10 cellular contexts compared by ENCODE assay signal in genomic region chr19:18495204-18495911, GRCh38. TPM values are rescaled to one million over a fixed set of nuclear protein-coding genes. Genes with fewer than 3 reads are reported as not detected.
DNase-seq lines count a peak whose midpoint lies in the region; ATAC-seq, FAIRE-seq and TF ChIP-seq lines count a peak whose summit lies in the region.
"Had no signal": no experiment of that assay in that cellular context is flagged by ENCODE, and none has a peak within 500 bp of the region (broad histone marks: within the 10 kb centered on the region; RNA-seq: fewer than 3 reads in every experiment).

No MANE protein-coding gene starts in this region.

- no peaks in the 10 kb centered on the region for H3K27me3 Mint-ChIP-seq in activated T-cell treated with anti-CD3 and anti-CD28 coated beads, Interleukin-2, amount 50 U/mL, for 4 hours (ENCODE audit: low read depth)
- H3K27me3 Mint-ChIP-seq in activated CD8-positive, alpha-beta T cell treated with anti-CD3 and anti-CD28 coated beads for 36 hours = no peaks in the 10 kb centered on the region
- H3K27me3 Mint-ChIP-seq in stimulated activated naive CD8-positive, alpha-beta T cell treated with anti-CD3 and anti-CD28 coated beads, Interleukin-15, amount 100 ng/mL, for 72 hours = no peaks in the 10 kb centered on the region

- H3K9ac ChIP-seq in kidney (ENCODE audit: low read length in 2 of 2) = peak overlapping the region; percentile 18 to 59

- ATAC-seq in activated T-cell treated with anti-CD3 and anti-CD28 coated beads, Interleukin-2, amount 50 U/mL, for 4 hours = peak in 1 of 2 donors; percentile 16
- ATAC-seq in activated CD8-positive, alpha-beta T cell treated with anti-CD3 and anti-CD28 coated beads for 36 hours = peak; percentile 15
- ATAC-seq in stimulated activated naive CD8-positive, alpha-beta T cell treated with anti-CD3 and anti-CD28 coated beads, Interleukin-15, amount 100 ng/mL, for 72 hours = peak; percentile 36
- no peak for ATAC-seq in HG03196 (IDR thresholded peaks at IDR 0.05; ENCODE audit: unreplicated experiment)
- ATAC-seq: sciatic nerve had no signal

- TF ChIP-seq CTCF in activated CD8-positive, alpha-beta T cell treated with anti-CD3 and anti-CD28 coated beads for 36 hours (IDR thresholded peaks at IDR 0.05) = no peak
- no peak for TF ChIP-seq CTCF in kidney (IDR thresholded peaks at IDR 0.05; ENCODE audit: borderline replicate concordance, extremely low read depth, insufficient read depth)

- peak overlapping the region; percentile 83 for H3K27ac Mint-ChIP-seq in activated CD8-positive, alpha-beta T cell treated with anti-CD3 and anti-CD28 coated beads for 36 hours
- peak overlapping the region; percentile 90 to 96 for H3K27ac Mint-ChIP-seq in stimulated activated naive CD8-positive, alpha-beta T cell treated with anti-CD3 and anti-CD28 coated beads, Interleukin-15, amount 100 ng/mL, for 72 hours

- peaks cover 55 to 64% of the 10 kb centered on the region in 2 donors for H3K4me1 ChIP-seq in kidney (ENCODE audit: control insufficient read depth in 1 of 2, insufficient read depth in 1 of 2, low read depth in 1 of 2, low read length in 2 of 2)

- no peaks in the 10 kb centered on the region for H3K36me3 Mint-ChIP-seq in activated T-cell treated with anti-CD3 and anti-CD28 coated beads, Interleukin-2, amount 50 U/mL, for 4 hours (ENCODE audit: insufficient read depth)
- H3K36me3 Mint-ChIP-seq in activated CD8-positive, alpha-beta T cell treated with anti-CD3 and anti-CD28 coated beads for 36 hours (ENCODE audit: low read depth) = no peaks in the 10 kb centered on the region

- H3K9me3 Mint-ChIP-seq in activated T-cell treated with anti-CD3 and anti-CD28 coated beads, Interleukin-2, amount 50 U/mL, for 4 hours = no peaks in the 10 kb centered on the region
- H3K9me3 Mint-ChIP-seq in activated CD8-positive, alpha-beta T cell treated with anti-CD3 and anti-CD28 coated beads for 36 hours = no peaks in the 10 kb centered on the region
- H3K9me3 Mint-ChIP-seq in stimulated activated naive CD8-positive, alpha-beta T cell treated with anti-CD3 and anti-CD28 coated beads, Interleukin-15, amount 100 ng/mL, for 72 hours = no peaks in the 10 kb centered on the region

- H3K27ac ChIP-seq in kidney (ENCODE audit: low read depth in 2 of 2, low read length in 2 of 2) = peak overlapping the region; percentile 71 to 72

- no peak overlapping the region for H3K4me3 ChIP-seq in kidney (ENCODE audit: low read length in 2 of 2)

- no peaks in the 10 kb centered on the region for H3K36me3 ChIP-seq in kidney (ENCODE audit: control insufficient read depth in 1 of 2, insufficient read depth in 2 of 2, low read length in 2 of 2)

- peak overlapping the region; percentile 61 for H3K4me3 Mint-ChIP-seq in activated T-cell treated with anti-CD3 and anti-CD28 coated beads, Interleukin-2, amount 50 U/mL, for 4 hours
- H3K4me3 Mint-ChIP-seq in activated CD8-positive, alpha-beta T cell treated with anti-CD3 and anti-CD28 coated beads for 36 hours = peak overlapping the region; percentile 36
- peak overlapping the region; percentile 65 to 74 for H3K4me3 Mint-ChIP-seq in stimulated activated naive CD8-positive, alpha-beta T cell treated with anti-CD3 and anti-CD28 coated beads, Interleukin-15, amount 100 ng/mL, for 72 hours

- no peaks in the 10 kb centered on the region for H3K9me3 ChIP-seq in kidney (ENCODE audit: control insufficient read depth in 1 of 2, low read length in 2 of 2)

- POLR2A ChIA-PET in activated CD8-positive, alpha-beta T cell treated with anti-CD3 and anti-CD28 coated beads for 36 hours (lab: Charles Lee) = interaction anchor here (1.1 to 1.8 kb wide), 3 partner anchors 10 to 17 kb away, joined by 3 to 12 read pairs (median 4); no protein-coding TSS in a partner anchor

- intact Hi-C loops in activated CD8-positive, alpha-beta T cell treated with anti-CD3 and anti-CD28 coated beads for 36 hours (cut with micrococcal nuclease) = no loop called here
- intact Hi-C loops in kidney (cut with DNase I) = no loop called here

- no peak for DNase-seq in activated T-cell treated with anti-CD3 and anti-CD28 coated beads, Interleukin-2, amount 50 U/mL, for 4 hours
- no peak for DNase-seq in activated T-cell treated with anti-CD3 and anti-CD28 coated beads, Interleukin-2, amount 50 U/mL, for 48 hours
- DNase-seq in activated CD8-positive, alpha-beta T cell treated with anti-CD3 and anti-CD28 coated beads for 36 hours = no peak
- DNase-seq in kidney (no peak), HUDEP-2 (lab: John Stamatoyannopoulos, UW; ENCODE audit: unreplicated experiment in 76 of 76) (no peak), A172 (ENCODE audit: low spot score) (no peak)
- DNase-seq in stimulated activated naive CD8-positive, alpha-beta T cell treated with anti-CD3 and anti-CD28 coated beads, Interleukin-15, amount 100 ng/mL, for 72 hours = no peak
- DNase-seq: amniotic stem cell had no signal

- peaks cover 78% of the 10 kb centered on the region for H3K4me1 Mint-ChIP-seq in activated T-cell treated with anti-CD3 and anti-CD28 coated beads, Interleukin-2, amount 50 U/mL, for 4 hours (ENCODE audit: low read depth)
- H3K4me1 Mint-ChIP-seq in activated CD8-positive, alpha-beta T cell treated with anti-CD3 and anti-CD28 coated beads for 36 hours (ENCODE audit: low read depth) = peaks cover 65% of the 10 kb centered on the region
- H3K4me1 Mint-ChIP-seq in stimulated activated naive CD8-positive, alpha-beta T cell treated with anti-CD3 and anti-CD28 coated beads, Interleukin-15, amount 100 ng/mL, for 72 hours = peaks cover 84% of the 10 kb centered on the region

- FAIRE-seq in kidney (lab: Jason Lieb, UNC) = no peak

- CTCF ChIA-PET in activated CD8-positive, alpha-beta T cell treated with anti-CD3 and anti-CD28 coated beads for 36 hours (lab: Charles Lee) = interaction anchor here (0.8 to 2.8 kb wide), 13 partner anchors 9 to 108 kb away, joined by 3 to 12 read pairs (median 3); partner anchors contain the start of gene REX1BD

RNA-seq across cellular contexts. Expression of gene ELL, which starts 26.5 kb away (rescaled TPM):
- total RNA-seq in activated T-cell treated with anti-CD3 and anti-CD28 coated beads, Interleukin-2, amount 50 U/mL, for 4 hours = 10 to 100 TPM; 25.6 to 32.5 (median 28.8) TPM
- total RNA-seq in activated CD8-positive, alpha-beta T cell treated with anti-CD3 and anti-CD28 coated beads for 36 hours = 10 to 100 TPM; 20.1 to 21.9 TPM
- 25.2 TPM for total RNA-seq in kidney
- 5.7 TPM for polyA plus RNA-seq in kidney (ENCODE audit: insufficient read depth, low read depth, low replicate concordance)
- 9.0 and 10.3 TPM in 2 replicates for total RNA-seq in A172 (2014; rRNA removed; shearing (Covaris generic))

RNA-seq across cellular contexts. Expression of gene FKBP8, which starts 48.0 kb away (rescaled TPM):
- total RNA-seq in activated T-cell treated with anti-CD3 and anti-CD28 coated beads, Interleukin-2, amount 50 U/mL, for 4 hours = 100 to 1,000 TPM; 155 to 163 (median 155) TPM
- 100 to 1,000 TPM; 216 to 220 TPM for total RNA-seq in activated CD8-positive, alpha-beta T cell treated with anti-CD3 and anti-CD28 coated beads for 36 hours
- 207 TPM for total RNA-seq in kidney
- 314 TPM for polyA plus RNA-seq in kidney (ENCODE audit: insufficient read depth, low read depth, low replicate concordance)
- 286 and 312 TPM in 2 replicates for total RNA-seq in A172 (2014; rRNA removed; shearing (Covaris generic))

RNA-seq across cellular contexts. Expression of gene ISYNA1, which starts 57.4 kb away (rescaled TPM):
- total RNA-seq in activated T-cell treated with anti-CD3 and anti-CD28 coated beads, Interleukin-2, amount 50 U/mL, for 4 hours = 10 to 100 TPM; 10.2 to 16.6 (median 14.4) TPM
- total RNA-seq in activated CD8-positive, alpha-beta T cell treated with anti-CD3 and anti-CD28 coated beads for 36 hours = 10 to 100 TPM; 48.6 to 54.9 TPM
- 68.6 TPM for total RNA-seq in kidney
- 101 TPM for polyA plus RNA-seq in kidney (ENCODE audit: insufficient read depth, low read depth, low replicate concordance)
- total RNA-seq in A172 (2014; rRNA removed; shearing (Covaris generic)) = 0.72 and 0.98 TPM in 2 replicates
